In genomic region chr4:74015126-74015780, GRCh38 we compare ENCODE assay signal across 28 cellular contexts. TPM values are rescaled to one million over a fixed set of nuclear protein-coding genes. Genes with fewer than 3 reads are reported as not detected.
"Had no signal": no experiment of that assay in that cellular context is flagged by ENCODE, and none has a peak within 500 bp of the region (broad histone marks: within the 10 kb centered on the region; RNA-seq: fewer than 3 reads in every experiment).

No MANE protein-coding gene starts in this region.

- H3K9me3 Mint-ChIP-seq: stimulated activated memory B cell treated with anti-CD40 and anti-IgM and Interleukin-4, amounts not matched to agents 10 μg/mL and 1 μg/mL and 100 μg/mL, for 72 hours; T-helper 1 cell treated with Interleukin-12 subunit alpha and Interleukin-12 subunit beta and Interleukin-4 antibody, amounts not matched to agents 30 μg/mL and 1 μg/mL, for 36 hours; type B pancreatic cell had no signal

- H3K36me3 Mint-ChIP-seq: activated naive CD4-positive, alpha-beta T cell treated with anti-CD3 and anti-CD28 coated beads, Interleukin-2, amount 50 U/mL, for 72 hours; mesothelial cell of epicardium; natural killer cell; stimulated activated memory B cell treated with anti-CD40 and anti-IgM and Interleukin-4, amounts not matched to agents 10 μg/mL and 1 μg/mL and 100 μg/mL, for 72 hours; type B pancreatic cell had no signal

- DNase-seq: activated CD4-positive, alpha-beta T cell treated with anti-CD3 and anti-CD28 coated beads for 48 hours; activated CD8-positive, alpha-beta memory T cell treated with anti-CD3 and anti-CD28 coated beads, Interleukin-2, amount 50 U/mL, for 48 hours; activated gamma-delta T cell; activated T-cell treated with anti-CD3 and anti-CD28 coated beads, Interleukin-2, amount 50 U/mL, for 48 hours; central memory CD4-positive, alpha-beta T cell; colonic mucosa; dorsolateral prefrontal cortex; effector memory CD8-positive, alpha-beta T cell; gastrocnemius medialis; hippocampal formation; left ventricle myocardium superior; natural killer cell; retina; sigmoid colon; stimulated activated CD4-positive, alpha-beta T cell treated with anti-CD3 and anti-CD28 coated beads, Interleukin-15, amount 100 ng/mL, for 24 hours had no signal

- H3K27me3 ChIP-seq: colonic mucosa, esophagus muscularis mucosa, gastrocnemius medialis, sigmoid colon, vagina had no signal

- H3K9me3 ChIP-seq: colonic mucosa, esophagus muscularis mucosa, gastrocnemius medialis, thoracic aorta, vagina had no signal

- H3K4me3 ChIP-seq: colonic mucosa, dorsolateral prefrontal cortex, esophagus muscularis mucosa, gastrocnemius medialis, sigmoid colon, smooth muscle cell, thoracic aorta, vagina had no signal

- H3K4me3 Mint-ChIP-seq: effector memory CD8-positive, alpha-beta T cell; mesothelial cell of epicardium; natural killer cell; stimulated activated memory B cell treated with anti-CD40 and anti-IgM and Interleukin-4, amounts not matched to agents 10 μg/mL and 1 μg/mL and 100 μg/mL, for 72 hours; T-helper 1 cell treated with Interleukin-12 subunit alpha and Interleukin-12 subunit beta and Interleukin-4 antibody, amounts not matched to agents 30 μg/mL and 1 μg/mL, for 36 hours; type B pancreatic cell had no signal

- H3K4me1 Mint-ChIP-seq: mesothelial cell of epicardium; stimulated activated memory B cell treated with anti-CD40 and anti-IgM and Interleukin-4, amounts not matched to agents 10 μg/mL and 1 μg/mL and 100 μg/mL, for 72 hours had no signal

- H3K4me1 ChIP-seq: colonic mucosa, esophagus muscularis mucosa, gastrocnemius medialis, sigmoid colon, vagina had no signal

- H3K27ac Mint-ChIP-seq: activated naive CD4-positive, alpha-beta T cell treated with anti-CD3 and anti-CD28 coated beads, Interleukin-2, amount 50 U/mL, for 72 hours; mesothelial cell of epicardium; natural killer cell; stimulated activated memory B cell treated with anti-CD40 and anti-IgM and Interleukin-4, amounts not matched to agents 10 μg/mL and 1 μg/mL and 100 μg/mL, for 72 hours; T-helper 1 cell treated with Interleukin-12 subunit alpha and Interleukin-12 subunit beta and Interleukin-4 antibody, amounts not matched to agents 30 μg/mL and 1 μg/mL, for 36 hours; type B pancreatic cell had no signal

- H3K36me3 ChIP-seq: colonic mucosa, esophagus muscularis mucosa, gastrocnemius medialis, sigmoid colon, thoracic aorta, vagina had no signal

- H3K27me3 Mint-ChIP-seq: effector memory CD8-positive, alpha-beta T cell; stimulated activated memory B cell treated with anti-CD40 and anti-IgM and Interleukin-4, amounts not matched to agents 10 μg/mL and 1 μg/mL and 100 μg/mL, for 72 hours; type B pancreatic cell had no signal

- ATAC-seq: gastrocnemius medialis; left ventricle myocardium superior; stimulated activated memory B cell treated with anti-CD40 and anti-IgM and Interleukin-4, amounts not matched to agents 10 μg/mL and 1 μg/mL and 100 μg/mL, for 72 hours had no signal

- H3K27ac ChIP-seq: colonic mucosa, dorsolateral prefrontal cortex, esophagus muscularis mucosa, gastrocnemius medialis, sigmoid colon, thoracic aorta, vagina had no signal

- H3K4me2 ChIP-seq: smooth muscle cell had no signal

- FAIRE-seq: astrocyte, endothelial cell of umbilical vein had no signal

RNA-seq across cellular contexts. Expression of gene CXCL5, which starts 16.8 kb away (rescaled TPM):
- total RNA-seq: activated naive CD4-positive, alpha-beta T cell treated with anti-CD3 and anti-CD28 coated beads, Interleukin-2, amount 50 U/mL, for 72 hours; left ventricle myocardium superior; sigmoid colon; vagina had no signal

RNA-seq across cellular contexts. Expression of gene CXCL3, which starts 23.2 kb away (rescaled TPM):
- total RNA-seq: activated naive CD4-positive, alpha-beta T cell treated with anti-CD3 and anti-CD28 coated beads, Interleukin-2, amount 50 U/mL, for 72 hours; vagina had no signal

RNA-seq across cellular contexts. Expression of gene PPBP, which starts 27.3 kb away (rescaled TPM):
- total RNA-seq: activated naive CD4-positive, alpha-beta T cell treated with anti-CD3 and anti-CD28 coated beads, Interleukin-2, amount 50 U/mL, for 72 hours; astrocyte; colonic mucosa; endothelial cell of umbilical vein; gastrocnemius medialis; mesothelial cell of epicardium; sigmoid colon; smooth muscle cell; thoracic aorta; vagina had no signal
- polyA plus RNA-seq: endothelial cell of umbilical vein, smooth muscle cell had no signal

RNA-seq across cellular contexts. Expression of gene PF4, which starts 33.4 kb away (rescaled TPM):
- total RNA-seq: activated naive CD4-positive, alpha-beta T cell treated with anti-CD3 and anti-CD28 coated beads, Interleukin-2, amount 50 U/mL, for 72 hours; astrocyte; endothelial cell of umbilical vein; gastrocnemius medialis; left ventricle myocardium superior; mammary epithelial cell; mesothelial cell of epicardium; osteoblast; smooth muscle cell; thoracic aorta had no signal
- polyA plus RNA-seq: endothelial cell of umbilical vein, mammary epithelial cell had no signal
